Comparison of ENCODE assay signal across 33 cellular contexts in genomic region chr13:39804332-39805231, GRCh38.
"Had no signal": no experiment of that assay in that cellular context is flagged by ENCODE, and none has a peak within 500 bp of the region (broad histone marks: within the 10 kb centered on the region; RNA-seq: fewer than 3 reads in every experiment).

No MANE protein-coding gene starts in this region.

- H3K4me1 ChIP-seq: gastroesophageal sphincter, right lobe of liver, SJSA1, uterus had no signal

- H3K27ac ChIP-seq: brain microvascular endothelial cell, coronary artery, gastroesophageal sphincter, ovary, right lobe of liver, SJSA1, thoracic aorta, uterus, VCaP had no signal

- H3K36me3 ChIP-seq: brain microvascular endothelial cell, gastroesophageal sphincter, ovary, right lobe of liver, SJSA1, thoracic aorta, uterus had no signal

- DNase-seq: activated CD4-positive, alpha-beta T cell treated with anti-CD3 and anti-CD28 coated beads, Interleukin-2, amount 50 U/mL, for 1 hour; activated CD4-positive, CD25-positive, alpha-beta regulatory T cell treated with anti-CD3 and anti-CD28 coated beads, Interleukin-2, amount 50 U/mL, for 72 hours; activated CD8-positive, alpha-beta memory T cell treated with anti-CD3 and anti-CD28 coated beads, Interleukin-2, amount 50 U/mL, for 4 hours; activated effector memory CD4-positive, alpha-beta T cell treated with Interleukin-2 at 50 U/mL for 16 hours; activated naive CD4-positive, alpha-beta T cell treated with Interleukin-2 at 50 U/mL for 16 hours; activated naive CD8-positive, alpha-beta T cell treated with anti-CD3 and anti-CD28 coated beads, Interleukin-2, amount 10 ng/mL, durations not matched to agents 7 days and 5 days; activated T-cell treated with anti-CD3 and anti-CD28 coated beads, Interleukin-2, amount 50 U/mL, for 48 hours; amniotic stem cell; brain microvascular endothelial cell; effector memory CD8-positive, alpha-beta T cell; erythroblast; head of caudate nucleus; hippocampal formation; kidney; left colon; mammary epithelial cell; ovary; right lobe of liver; stimulated activated CD4-positive, alpha-beta T cell treated with anti-CD3 and anti-CD28 coated beads, Interleukin-1b, Interleukin-23, amount 100 ng/mL, for 48 hours; stimulated activated CD4-positive, alpha-beta T cell treated with anti-CD3 and anti-CD28 coated beads, Interleukin-4, amount 100 ng/mL, for 4 hours; stimulated activated CD8-positive, alpha-beta memory T cell treated with anti-CD3 and anti-CD28 coated beads, Interleukin-4, amount 100 ng/mL, for 48 hours; stimulated activated naive CD4-positive, alpha-beta T cell; T-cell; trophoblast cell; uterus had no signal

- H3K4me3 Mint-ChIP-seq: activated naive CD8-positive, alpha-beta T cell treated with anti-CD3 and anti-CD28 coated beads, Interleukin-2, amount 10 ng/mL, durations not matched to agents 7 days and 5 days; effector memory CD8-positive, alpha-beta T cell; nephron; T-cell had no signal

- H3K9me3 ChIP-seq: ovary, right lobe of liver, SJSA1, thoracic aorta, uterus had no signal

- H3K27ac Mint-ChIP-seq: activated naive CD8-positive, alpha-beta T cell treated with anti-CD3 and anti-CD28 coated beads, Interleukin-2, amount 10 ng/mL, durations not matched to agents 7 days and 5 days; effector memory CD8-positive, alpha-beta T cell; nephron; progenitor cell of endocrine pancreas; T-cell had no signal

- H3K4me1 Mint-ChIP-seq: nephron, T-cell had no signal

- H3K4me3 ChIP-seq: coronary artery, gastroesophageal sphincter, ovary, right lobe of liver, SJSA1, skin epidermis, thoracic aorta, uterus had no signal

- ATAC-seq: effector memory CD8-positive, alpha-beta T cell; gastroesophageal sphincter; left colon; right lobe of liver; T-cell had no signal

- H3K27me3 ChIP-seq: brain microvascular endothelial cell, gastroesophageal sphincter, ovary, right lobe of liver, SJSA1, uterus had no signal

- H3K27me3 Mint-ChIP-seq: activated naive CD8-positive, alpha-beta T cell treated with anti-CD3 and anti-CD28 coated beads, Interleukin-2, amount 10 ng/mL, durations not matched to agents 7 days and 5 days; progenitor cell of endocrine pancreas had no signal
